12 cellular contexts compared by ENCODE assay signal in genomic region chr17:77378318-77379064, GRCh38.
DNase-seq lines count a peak whose midpoint lies in the region; ATAC-seq and TF ChIP-seq lines count a peak whose summit lies in the region.
"Had no signal": no experiment of that assay in that cellular context is flagged by ENCODE, and none has a peak within 500 bp of the region (broad histone marks: within the 10 kb centered on the region; RNA-seq: fewer than 3 reads in every experiment).

No MANE protein-coding gene starts in this region.

- no peaks in the 10 kb centered on the region for H3K9me3 Mint-ChIP-seq in activated CD4-positive, alpha-beta T cell treated with anti-CD3 and anti-CD28 coated beads for 36 hours (ENCODE audit: low read depth)
- H3K9me3 Mint-ChIP-seq in stimulated activated effector memory CD8-positive, alpha-beta T cell treated with anti-CD3 and anti-CD28 coated beads, Interleukin-12 subunit alpha, Interleukin-12 subunit beta, amount 100 ng/mL, for 72 hours, result no peaks in the 10 kb centered on the region

- POLR2A ChIA-PET in activated CD4-positive, alpha-beta T cell treated with anti-CD3 and anti-CD28 coated beads for 36 hours (lab: Charles Lee), result no interaction called here

- no peak overlapping the region for H3K4me3 ChIP-seq in esophagus muscularis mucosa
- H3K4me3 ChIP-seq: gastrocnemius medialis had no signal

- no peaks in the 10 kb centered on the region for H3K27me3 Mint-ChIP-seq in activated CD4-positive, alpha-beta T cell treated with anti-CD3 and anti-CD28 coated beads for 36 hours

- no peak for TF ChIP-seq EP300 in esophagus muscularis mucosa (IDR thresholded peaks at IDR 0.05)

- CTCF ChIA-PET in activated CD4-positive, alpha-beta T cell treated with anti-CD3 and anti-CD28 coated beads for 36 hours (lab: Charles Lee), result interaction anchor here (0.7 to 1.5 kb wide), 3 partner anchors 11 to 42 kb away, joined by 3 read pairs; no protein-coding TSS in a partner anchor

- TF ChIP-seq CTCF in esophagus muscularis mucosa (IDR thresholded peaks at IDR 0.05), result no peak

- WGBS in esophagus muscularis mucosa, result 77% methylated on average over 17 of the region's 22 CpGs

- peak overlapping the region; percentile 31 for H3K27ac Mint-ChIP-seq in activated CD4-positive, alpha-beta T cell treated with anti-CD3 and anti-CD28 coated beads for 36 hours
- H3K27ac Mint-ChIP-seq in stimulated activated effector memory CD8-positive, alpha-beta T cell treated with anti-CD3 and anti-CD28 coated beads, Interleukin-12 subunit alpha, Interleukin-12 subunit beta, amount 100 ng/mL, for 72 hours, result no peak overlapping the region

- peak overlapping the region; percentile 99 to 100 (median 99) for H3K27ac ChIP-seq in esophagus muscularis mucosa (replicated peaks in 1 of 4)

- H3K4me3 Mint-ChIP-seq in activated CD4-positive, alpha-beta T cell treated with anti-CD3 and anti-CD28 coated beads for 36 hours, result peak overlapping the region; percentile 3
- peak overlapping the region; percentile 23 for H3K4me3 Mint-ChIP-seq in stimulated activated effector memory CD8-positive, alpha-beta T cell treated with anti-CD3 and anti-CD28 coated beads, Interleukin-12 subunit alpha, Interleukin-12 subunit beta, amount 100 ng/mL, for 72 hours

- TF ChIP-seq POLR2A in esophagus muscularis mucosa (IDR thresholded peaks at IDR 0.05; ENCODE audit: low read depth), result no peak

- H3K27me3 ChIP-seq in esophagus muscularis mucosa, result no peaks in the 10 kb centered on the region
- H3K27me3 ChIP-seq: gastrocnemius medialis had no signal

- no peak for DNase-seq in activated CD4-positive, alpha-beta T cell treated with anti-CD3 and anti-CD28 coated beads for 36 hours
- DNase-seq in activated CD4-positive, alpha-beta T cell treated with anti-CD3 and anti-CD28 coated beads, Interleukin-2, amount 50 U/mL, for 1 hour, result no peak
- peak; percentile 33 for DNase-seq in NCI-H82 treated with DMSO at 0.1 percent for 48 hours (lab: John Stamatoyannopoulos, UW; ENCODE audit: unreplicated experiment)
- DNase-seq in esophagus muscularis mucosa (ENCODE audit: extremely low spot score), result no peak
- no peak for DNase-seq in stimulated activated effector memory CD8-positive, alpha-beta T cell treated with anti-CD3 and anti-CD28 coated beads, Interleukin-12 subunit alpha, Interleukin-12 subunit beta, amount 100 ng/mL, for 72 hours (ENCODE audit: low spot score in 2 of 2)
- DNase-seq in SHP77 treated with DMSO at 0.1 percent for 48 hours (lab: John Stamatoyannopoulos, UW), result no peak
- DNase-seq in A172 (ENCODE audit: low spot score), result no peak
- DNase-seq in stimulated activated CD4-positive, alpha-beta T cell treated with anti-CD3 and anti-CD28 coated beads, Interleukin-2, amount 100 ng/mL, for 48 hours, result no peak
- DNase-seq: ACHN; effector CD8-positive, alpha-beta T cell; gastrocnemius medialis; NCI-H2107 had no signal

- H3K36me3 Mint-ChIP-seq in activated CD4-positive, alpha-beta T cell treated with anti-CD3 and anti-CD28 coated beads for 36 hours (ENCODE audit: low read depth), result peaks cover 10% of the 10 kb centered on the region
- peaks cover 33% of the 10 kb centered on the region for H3K36me3 Mint-ChIP-seq in stimulated activated effector memory CD8-positive, alpha-beta T cell treated with anti-CD3 and anti-CD28 coated beads, Interleukin-12 subunit alpha, Interleukin-12 subunit beta, amount 100 ng/mL, for 72 hours

- intact Hi-C loops in activated CD4-positive, alpha-beta T cell treated with anti-CD3 and anti-CD28 coated beads for 36 hours (cut with DNase I, micrococcal nuclease), result no loop called here
- intact Hi-C loops in esophagus muscularis mucosa (cut with DNase I), result no loop called here

- no peaks in the 10 kb centered on the region for H3K36me3 ChIP-seq in esophagus muscularis mucosa
- H3K36me3 ChIP-seq: gastrocnemius medialis had no signal

- ATAC-seq in activated CD4-positive, alpha-beta T cell treated with anti-CD3 and anti-CD28 coated beads for 36 hours, result no peak
- no peak for ATAC-seq in stimulated activated effector memory CD8-positive, alpha-beta T cell treated with anti-CD3 and anti-CD28 coated beads, Interleukin-12 subunit alpha, Interleukin-12 subunit beta, amount 100 ng/mL, for 72 hours
- ATAC-seq: gastrocnemius medialis had no signal

- no peaks in the 10 kb centered on the region for H3K9me3 ChIP-seq in esophagus muscularis mucosa
- H3K9me3 ChIP-seq: gastrocnemius medialis had no signal

- peaks cover 92 to 93% (median 93%) of the 10 kb centered on the region in 4 donors for H3K4me1 ChIP-seq in esophagus muscularis mucosa

- peaks cover 82% of the 10 kb centered on the region for H3K4me1 Mint-ChIP-seq in activated CD4-positive, alpha-beta T cell treated with anti-CD3 and anti-CD28 coated beads for 36 hours
- H3K4me1 Mint-ChIP-seq in stimulated activated effector memory CD8-positive, alpha-beta T cell treated with anti-CD3 and anti-CD28 coated beads, Interleukin-12 subunit alpha, Interleukin-12 subunit beta, amount 100 ng/mL, for 72 hours, result peaks cover 87% of the 10 kb centered on the region
